Comparison of ENCODE assay signal across 17 cellular contexts in the genomic region with DNA sequence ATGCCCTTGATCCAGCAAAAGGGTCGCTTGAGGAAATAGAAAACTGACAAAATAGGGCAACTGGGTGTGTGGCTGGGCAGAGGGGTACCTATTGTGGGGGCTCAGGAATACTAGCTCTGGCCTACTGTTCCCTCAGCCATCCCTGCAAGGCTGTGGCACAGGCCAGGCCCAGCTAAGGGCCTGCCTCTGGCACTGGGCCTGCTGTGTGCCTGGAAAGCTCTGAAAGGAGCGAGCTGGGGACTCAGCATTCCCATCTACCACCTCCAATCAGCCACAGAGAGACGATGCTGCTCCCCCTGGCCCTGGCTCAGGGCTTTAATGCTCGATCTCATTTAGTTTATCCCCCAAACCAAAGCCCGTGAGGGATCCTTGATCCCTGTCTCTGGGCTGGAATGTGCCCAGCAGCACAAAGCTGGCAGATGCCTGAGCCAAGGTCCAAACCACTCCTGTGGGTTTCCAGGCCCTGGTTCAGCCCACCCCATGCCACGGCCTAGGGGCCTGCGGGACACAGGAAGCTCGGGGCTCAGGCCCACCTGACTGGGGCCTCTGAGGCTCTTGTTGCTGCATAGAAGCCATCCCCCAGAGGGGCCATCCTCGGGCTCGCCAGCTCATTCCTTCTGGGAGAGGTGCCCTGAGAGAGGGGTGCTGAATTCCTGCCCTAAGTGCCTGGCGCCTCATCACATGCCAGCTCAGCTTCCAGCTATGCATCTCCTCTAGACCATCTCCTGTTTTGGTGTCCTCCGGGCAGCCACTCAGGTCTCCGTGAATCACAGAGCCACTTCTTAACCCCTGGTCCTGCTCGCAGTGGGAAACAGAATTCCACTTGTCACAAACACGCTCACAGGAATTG. TPM values are rescaled to one million over a fixed set of nuclear protein-coding genes. Genes with fewer than 3 reads are reported as not detected.
DNase-seq lines count a peak whose midpoint lies in the region; ATAC-seq and TF ChIP-seq lines count a peak whose summit lies in the region.
"Had no signal": no experiment of that assay in that cellular context is flagged by ENCODE, and none has a peak within 500 bp of the region (broad histone marks: within the 10 kb centered on the region; RNA-seq: fewer than 3 reads in every experiment).

No MANE protein-coding gene starts in this region.

- no peak overlapping the region for H3K9ac ChIP-seq in OCI-LY3 (ENCODE audit: low read length)
- H3K9ac ChIP-seq in neuronal stem cell (ENCODE audit: low read depth, low read length, poor library complexity) = no peak overlapping the region
- H3K9ac ChIP-seq: KMS-11 had no signal

- H3K4me1 ChIP-seq in BE2C (peaks cover 8% of the 10 kb centered on the region), OCI-LY3 (ENCODE audit: low read length) (peaks cover 55% of the 10 kb centered on the region), esophagus muscularis mucosa (peaks cover 24 to 69% (median 34%) of the 10 kb centered on the region in 4 donors), neuronal stem cell (ENCODE audit: control insufficient read depth in 2 of 2, insufficient read depth in 1 of 2, low read depth in 1 of 2, low read length in 2 of 2) (peaks cover 0 to 5% of the 10 kb centered on the region in 2 donors)
- H3K4me1 ChIP-seq: adrenal gland had no signal

- H4K91ac ChIP-seq in neuronal stem cell (ENCODE audit: low read depth, low read length, poor library complexity) = no peak overlapping the region

- H2BK5ac ChIP-seq in neuronal stem cell (ENCODE audit: low read length) = no peak overlapping the region

- TF ChIP-seq CTCF in BE2C (IDR thresholded peaks at IDR 0.05; ENCODE audit: low read depth, low read length) (no peak), OCI-LY3 (IDR thresholded peaks at IDR 0.05; ENCODE audit: low read depth, low read length) (no peak), esophagus muscularis mucosa (IDR thresholded peaks at IDR 0.05) (no peak), GM20000 (IDR thresholded peaks at IDR 0.05; ENCODE audit: extremely low read depth, missing control alignments) (no peak)

- peak overlapping the region; percentile 62 for H3K18ac ChIP-seq in neuronal stem cell (ENCODE audit: low read length)

- H3K9me3 ChIP-seq in BE2C = no peaks in the 10 kb centered on the region
- H3K9me3 ChIP-seq in OCI-LY3 (ENCODE audit: insufficient read depth, low read length) = 0 out of 2 replicates have a peak, but pooled peaks cover 6% of the 10 kb centered on the region
- H3K9me3 ChIP-seq in esophagus muscularis mucosa = peaks cover 0 to 7% (median 0%) of the 10 kb centered on the region in 4 donors
- peaks cover 0 to 3% of the 10 kb centered on the region in 2 donors for H3K9me3 ChIP-seq in neuronal stem cell (replicated peaks in 1 of 2; ENCODE audit: control insufficient read depth in 2 of 2, insufficient read depth in 1 of 2, low read depth in 1 of 2, low read length in 2 of 2)
- H3K9me3 ChIP-seq: adrenal gland, mucosa of descending colon had no signal

- WGBS in esophagus muscularis mucosa = 64% methylated on average over 3 of the region's 15 CpGs
- WGBS in neuronal stem cell (ENCODE audit: extremely low coverage in 2 of 2, insufficient read length in 2 of 2, insufficient replicate concordance in 1 of 2), 2 donors = no CpG with 5 or more reads among the region's 15 CpGs

- H3K36me3 ChIP-seq in BE2C (no peaks in the 10 kb centered on the region), OCI-LY3 (replicated peaks; ENCODE audit: low read depth, low read length) (no peaks in the 10 kb centered on the region), esophagus muscularis mucosa (no peaks in the 10 kb centered on the region), neuronal stem cell (replicated peaks in 1 of 2; ENCODE audit: control insufficient read depth in 2 of 2, insufficient read depth in 2 of 2, low read length in 2 of 2) (no peaks in the 10 kb centered on the region)
- H3K36me3 ChIP-seq: adrenal gland had no signal

- no peak overlapping the region for H2BK12ac ChIP-seq in neuronal stem cell (ENCODE audit: low read length)

- H3K27me3 ChIP-seq in BE2C = no peaks in the 10 kb centered on the region
- peaks cover 20% of the 10 kb centered on the region for H3K27me3 ChIP-seq in OCI-LY3 (ENCODE audit: low read depth, low read length)
- no peaks in the 10 kb centered on the region for H3K27me3 ChIP-seq in esophagus muscularis mucosa
- H3K27me3 ChIP-seq in neuronal stem cell (ENCODE audit: control insufficient read depth in 3 of 3, insufficient read depth in 3 of 3, low read depth in 1 of 3, low read length in 3 of 3) = peaks cover 0 to 22% (median 0%) of the 10 kb centered on the region in 3 experiments
- H3K27me3 ChIP-seq: adrenal gland had no signal

- H3K23ac ChIP-seq in neuronal stem cell (ENCODE audit: low read depth, low read length, poor library complexity) = peak overlapping the region; percentile 49

- peak overlapping the region; percentile 7 for H2BK120ac ChIP-seq in neuronal stem cell (ENCODE audit: low read depth, low read length)

- ATAC-seq in GM18870 (IDR thresholded peaks at IDR 0.05; ENCODE audit: unreplicated experiment) = no peak
- ATAC-seq: mucosa of descending colon had no signal

- H3K4me2 ChIP-seq in OCI-LY3 (ENCODE audit: low read length) = peak overlapping the region; percentile 27
- no peak overlapping the region for H3K4me2 ChIP-seq in neuronal stem cell (ENCODE audit: insufficient read depth, low read length, poor library complexity, severe bottlenecking)
- H3K4me2 ChIP-seq: KMS-11 had no signal

- H3K14ac ChIP-seq in neuronal stem cell (ENCODE audit: low read length) = peak overlapping the region; percentile 50

- H2AFZ ChIP-seq in OCI-LY3 (ENCODE audit: low read depth, low read length) = no peak overlapping the region
- H2AFZ ChIP-seq in neuronal stem cell (ENCODE audit: low read length) = no peak overlapping the region

- H4K8ac ChIP-seq in neuronal stem cell (ENCODE audit: low read depth, low read length) = no peak overlapping the region

- H2AK5ac ChIP-seq in neuronal stem cell (ENCODE audit: low read depth, low read length) = peak overlapping the region; percentile 21

- TF ChIP-seq POLR2A in esophagus muscularis mucosa (IDR thresholded peaks at IDR 0.05; ENCODE audit: low read depth) = no peak

- H3K79me2 ChIP-seq in OCI-LY3 (ENCODE audit: low read length) = no peaks in the 10 kb centered on the region

- no peak overlapping the region for H3K4ac ChIP-seq in neuronal stem cell (ENCODE audit: low read length)

- H3K79me1 ChIP-seq in neuronal stem cell (ENCODE audit: low read depth, low read length) = no peaks in the 10 kb centered on the region

- peak overlapping the region; percentile 51 for H2BK15ac ChIP-seq in neuronal stem cell (ENCODE audit: low read length)

- no peak overlapping the region for H3K27ac ChIP-seq in OCI-LY3 (ENCODE audit: low read length)
- peak overlapping the region; percentile 73 to 90 (median 84) for H3K27ac ChIP-seq in esophagus muscularis mucosa (replicated peaks in 1 of 4)
- no peak overlapping the region for H3K27ac ChIP-seq in neuronal stem cell (replicated peaks; ENCODE audit: low read length)
- H3K27ac ChIP-seq: adrenal gland, KMS-11 had no signal

- H3K4me3 ChIP-seq in BE2C (ENCODE audit: low read depth, low read length) (no peak overlapping the region), OCI-LY3 (ENCODE audit: low read length) (no peak overlapping the region), esophagus muscularis mucosa (peak overlapping the region in 1 of 4 donors; percentile 32), neuronal stem cell (ENCODE audit: low read length in 2 of 2) (no peak overlapping the region)
- H3K4me3 ChIP-seq: adrenal gland, mucosa of descending colon had no signal

- no peak for TF ChIP-seq EP300 in esophagus muscularis mucosa (IDR thresholded peaks at IDR 0.05)

- DNase-seq in BE2C (peak; percentile 32), esophagus muscularis mucosa (ENCODE audit: extremely low spot score) (no peak), neuronal stem cell (ENCODE audit: low spot score) (no peak), GM20000 (ENCODE audit: low spot score) (no peak)
- no peak for DNase-seq in activated CD4-positive, alpha-beta T cell treated with anti-CD3 and anti-CD28 coated beads for 48 hours
- DNase-seq in effector CD4-positive, alpha-beta T cell = no peak
- DNase-seq: activated B cell treated with CpG ODN at 0.5 μM for 24 hours; activated T-cell treated with anti-CD3 and anti-CD28 coated beads for 4 hours; adrenal gland; CD4-positive, CD25-positive, alpha-beta regulatory T cell; foreskin melanocyte; GDM1; mucosa of descending colon; NCI-H1930 had no signal

- no peaks in the 10 kb centered on the region for H4K20me1 ChIP-seq in OCI-LY3 (ENCODE audit: insufficient read depth, low read length)

- intact Hi-C loops in esophagus muscularis mucosa (cut with DNase I) = no loop called here

RNA-seq across cellular contexts. Expression of gene KCNF1, which starts 43.0 kb away (rescaled TPM):
- not detected for polyA plus RNA-seq in BE2C (2012; ENCODE audit: insufficient read depth, insufficient read length, low read depth)
- total RNA-seq in esophagus muscularis mucosa = 10 to 100 TPM; 20.2 to 51.7 (median 44.4) TPM
- 0.14 TPM for polyA plus RNA-seq in neuronal stem cell (2013, experiment 1 of 2)
- polyA plus RNA-seq in neuronal stem cell (2013, experiment 2 of 2) = 0.08 TPM
- total RNA-seq: activated B cell treated with CpG ODN at 0.5 μM for 24 hours; CD4-positive, CD25-positive, alpha-beta regulatory T cell had no signal
- polyA plus RNA-seq: CD4-positive, CD25-positive, alpha-beta regulatory T cell had no signal

RNA-seq across cellular contexts. Expression of gene PDIA6, which starts 56.1 kb away (rescaled TPM):
- polyA plus RNA-seq in BE2C (2012; ENCODE audit: insufficient read depth, insufficient read length, low read depth) = 187 TPM
- total RNA-seq in esophagus muscularis mucosa = 10 to 100 TPM; 64.8 to 99.7 (median 85.3) TPM
- 174 TPM for polyA plus RNA-seq in neuronal stem cell (2013, experiment 1 of 2)
- polyA plus RNA-seq in neuronal stem cell (2013, experiment 2 of 2) = 169 TPM

Comparison
In these comparisons a context has a peak if more than half of its experiments do, and no peak if none do; other contexts are left out.
1. H3K27ac ChIP-seq: peak in esophagus muscularis mucosa (4 of 4); none in OCI-LY3 (single experiment) and neuronal stem cell (single experiment).